8 cellular contexts compared by ENCODE assay signal in genomic region chr5:111512406-111513174, GRCh38. TPM values are rescaled to one million over a fixed set of nuclear protein-coding genes. Genes with fewer than 3 reads are reported as not detected.
A peak's percentile ranks its signal among the peaks of the same experiment; 100 is the strongest.
DNase-seq lines count a peak whose midpoint lies in the region; ATAC-seq and TF ChIP-seq lines count a peak whose summit lies in the region.

A gene with protein sequence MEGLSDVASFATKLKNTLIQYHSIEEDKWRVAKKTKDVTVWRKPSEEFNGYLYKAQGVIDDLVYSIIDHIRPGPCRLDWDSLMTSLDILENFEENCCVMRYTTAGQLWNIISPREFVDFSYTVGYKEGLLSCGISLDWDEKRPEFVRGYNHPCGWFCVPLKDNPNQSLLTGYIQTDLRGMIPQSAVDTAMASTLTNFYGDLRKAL (minus strand): TSS chr5:111512535. CDS start chr5:111507433, 5,102 bp downstream.

- H3K36me3 ChIP-seq in adipocyte (ENCODE audit: control insufficient read depth, insufficient read depth, low read length, severe bottlenecking) (no peaks in the 10 kb centered on the region), cardiac muscle cell (no peaks in the 10 kb centered on the region), parathyroid adenoma (ENCODE audit: control insufficient read depth, insufficient read depth, low read length) (no peaks in the 10 kb centered on the region), transverse colon (no peaks in the 10 kb centered on the region)

- peak within 1 kb of the TSS; percentile 98 for H3K27ac ChIP-seq in cardiac muscle cell
- peak within 1 kb of the TSS; percentile 89 for H3K27ac ChIP-seq in parathyroid adenoma
- peak within 1 kb of the TSS; percentile 80 to 93 (median 90) for H3K27ac ChIP-seq in transverse colon

- peak within 1 kb of the TSS; percentile 88 for H3K4me2 ChIP-seq in parathyroid adenoma (ENCODE audit: low read length)

- TF ChIP-seq EP300 in transverse colon (IDR thresholded peaks at IDR 0.05; ENCODE audit: low read depth): no peak

- TF ChIP-seq CTCF in GM12865 (IDR thresholded peaks at IDR 0.05; ENCODE audit: insufficient read depth, low read depth, low read length, missing control alignments) (no peak), cardiac muscle cell (IDR thresholded peaks at IDR 0.05; ENCODE audit: low read depth, low read length) (no peak), parathyroid adenoma (IDR thresholded peaks at IDR 0.05) (no peak), transverse colon (IDR thresholded peaks at IDR 0.05) (no peak)

- peak; percentile 98 for DNase-seq in GM12865 (ENCODE audit: low read depth)
- DNase-seq in NCI-H1417 treated with DMSO at 0.1 percent for 48 hours (lab: John Stamatoyannopoulos, UW): peak; percentile 42
- DNase-seq in T follicular helper cell (ENCODE audit: low read depth): peak; percentile 87
- peak; percentile 99 for DNase-seq in adipocyte (ENCODE audit: low read depth)
- DNase-seq in cardiac muscle cell (ENCODE audit: low read depth in 1 of 2, low spot score in 1 of 2): peak; percentile 98
- peak; percentile 95 for DNase-seq in transverse colon

- intact Hi-C loops in transverse colon (cut with DNase I; ENCODE audit: low total_unique reads): no loop called here

- no peaks in the 10 kb centered on the region for H3K27me3 ChIP-seq in adipocyte (replicated peaks; ENCODE audit: control insufficient read depth, insufficient read depth, low read length)
- no peaks in the 10 kb centered on the region for H3K27me3 ChIP-seq in cardiac muscle cell
- H3K27me3 ChIP-seq in parathyroid adenoma (ENCODE audit: control insufficient read depth, insufficient read depth, low read length): no peaks in the 10 kb centered on the region
- H3K27me3 ChIP-seq in transverse colon: no peaks in the 10 kb centered on the region

- H2AFZ ChIP-seq in parathyroid adenoma: peak within 1 kb of the TSS; percentile 99

- H3K9me3 ChIP-seq in adipocyte (ENCODE audit: control insufficient read depth, low read length) (no peaks in the 10 kb centered on the region), cardiac muscle cell (ENCODE audit: low read depth) (no peaks in the 10 kb centered on the region), parathyroid adenoma (ENCODE audit: control insufficient read depth, low read length) (no peaks in the 10 kb centered on the region), transverse colon (no peaks in the 10 kb centered on the region)

- TF ChIP-seq POLR2A in transverse colon (IDR thresholded peaks at IDR 0.05): peak; percentile 95

- in situ Hi-C loops in transverse colon (cut with MboI; ENCODE audit: low pct_ligation_motif_present in 1 of 4, low pct_unique_long_range_greater_than_20kb in 1 of 4, low sequenced_read_pairs in 3 of 4): no loop called here

- H3K4me1 ChIP-seq in adipocyte (ENCODE audit: control insufficient read depth, insufficient read depth, low read length): peaks cover 32% of the 10 kb centered on the region
- H3K4me1 ChIP-seq in cardiac muscle cell (ENCODE audit: low read depth): peaks cover 39% of the 10 kb centered on the region
- peaks cover 14% of the 10 kb centered on the region for H3K4me1 ChIP-seq in parathyroid adenoma
- H3K4me1 ChIP-seq in transverse colon: peaks cover 0 to 38% (median 17%) of the 10 kb centered on the region in 4 donors

- peak; percentile 97 for ATAC-seq in HG02763 (IDR thresholded peaks at IDR 0.05; ENCODE audit: unreplicated experiment)

- no peaks in the 10 kb centered on the region for H3K79me2 ChIP-seq in parathyroid adenoma

- WGBS in transverse colon (ENCODE audit: low coverage in 1 of 2), 2 donors: 0 to 1% methylated on average over 5 to 27 of the region's 42 CpGs

- H3K4me3 ChIP-seq in GM12865 (ENCODE audit: low read depth, low read length) (peak within 1 kb of the TSS; percentile 89), adipocyte (ENCODE audit: low read length) (peak within 1 kb of the TSS; percentile 95), cardiac muscle cell (peak within 1 kb of the TSS; percentile 58), parathyroid adenoma (ENCODE audit: low read depth, low read length) (peak within 1 kb of the TSS; percentile 92), transverse colon (peak within 1 kb of the TSS; percentile 33 to 85 (median 75))

- H3K9ac ChIP-seq in adipocyte (ENCODE audit: low read length) (peak within 1 kb of the TSS; percentile 91), parathyroid adenoma (peak within 1 kb of the TSS; percentile 15)

RNA-seq across cellular contexts. Expression of the gene that starts here (rescaled TPM):
- total RNA-seq in cardiac muscle cell: 72.1 and 118 TPM in 2 replicates
- 65.8 and 97.8 TPM in 2 replicates for polyA plus RNA-seq in cardiac muscle cell
- total RNA-seq in transverse colon: 100 to 1,000 TPM in 1 of 4 donors, 10 to 100 TPM in 3; 12.0 to 178 (median 19.3) TPM

Comparison
In these comparisons a context has a peak if more than half of its experiments do, and no peak if none do; other contexts are left out.
1. Peak in every context shown above with its lines: DNase-seq, ATAC-seq, H3K4me3 ChIP-seq and H3K27ac ChIP-seq.
2. DNase-seq: peak in every context shown above with its lines; median percentile 99 in adipocyte; 98 in GM12865; 98 in cardiac muscle cell; 95 in transverse colon; 87 in T follicular helper cell; 42 in NCI-H1417 treated with DMSO at 0.1 percent for 48 hours.